In the genomic region with DNA sequence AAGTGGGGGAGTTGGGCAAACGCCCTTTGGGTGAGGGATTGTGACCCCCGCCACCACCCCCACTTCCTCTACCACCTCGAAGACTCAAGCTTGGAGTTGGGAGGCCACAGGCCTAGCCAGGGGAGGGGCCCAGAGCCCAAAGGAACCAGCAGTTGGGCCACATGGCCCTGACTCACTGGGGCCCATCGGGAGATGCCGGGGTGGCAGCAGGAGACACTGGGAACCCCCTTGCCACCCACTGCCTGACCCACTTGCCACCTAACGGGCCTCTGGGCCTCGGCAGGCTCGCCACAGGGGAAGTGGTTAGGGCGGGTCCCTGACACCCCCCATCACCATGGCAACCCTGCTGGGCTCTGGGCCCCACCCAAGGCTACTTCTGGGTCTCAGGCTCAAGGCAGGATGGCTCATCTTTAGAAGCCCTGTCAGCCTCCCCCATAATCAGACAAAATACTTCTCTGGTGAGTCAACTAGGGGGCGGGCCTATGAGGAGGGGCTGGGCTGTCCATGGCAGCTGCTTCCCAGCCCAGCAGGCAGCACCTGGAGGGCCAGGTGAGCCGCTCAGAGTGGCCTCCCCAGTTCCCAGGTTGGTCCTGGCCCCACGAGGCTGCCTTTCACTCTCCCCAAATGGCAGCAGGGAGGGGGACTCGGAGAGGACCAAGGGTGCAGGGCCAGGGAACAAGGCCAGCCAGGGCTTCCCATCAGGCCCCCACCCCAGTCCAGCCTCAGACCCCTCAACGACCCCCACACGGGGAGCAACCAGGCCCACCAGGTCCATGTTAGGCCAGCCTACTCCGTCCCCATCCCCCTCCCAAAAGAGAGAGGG, we compare ENCODE assay signal across 8 cellular contexts. TPM values are rescaled to one million over a fixed set of nuclear protein-coding genes. Genes with fewer than 3 reads are reported as not detected.
A peak's percentile ranks its signal among the peaks of the same experiment; 100 is the strongest.
DNase-seq lines count a peak whose midpoint lies in the region; ATAC-seq and TF ChIP-seq lines count a peak whose summit lies in the region.

No MANE protein-coding gene starts in this region.

- no peak overlapping the region for H2AFZ ChIP-seq in neural cell (ENCODE audit: low read depth, low read length)

- POLR2A ChIA-PET in CD8-positive, alpha-beta T cell (lab: Charles Lee) = interaction anchor here (0.8 to 3.0 kb wide), 7 partner anchors 11 to 29 kb away, joined by 3 to 13 read pairs (median 4); a partner anchor contains a TSS

- peaks cover 26% of the 10 kb centered on the region for H3K79me2 ChIP-seq in neural cell (replicated peaks; ENCODE audit: insufficient read depth, low read length)

- no peak for TF ChIP-seq CTCF in CD8-positive, alpha-beta T cell (IDR thresholded peaks at IDR 0.05)
- no peak for TF ChIP-seq CTCF in neural cell (IDR thresholded peaks at IDR 0.05; ENCODE audit: poor library complexity, severe bottlenecking)

- no peaks in the 10 kb centered on the region for H3K9me3 ChIP-seq in CD8-positive, alpha-beta T cell (ENCODE audit: low read length)
- H3K9me3 ChIP-seq in neural cell (ENCODE audit: low read length) (no peaks in the 10 kb centered on the region), stomach smooth muscle (ENCODE audit: control insufficient read depth in 2 of 2, low read length in 2 of 2) (no peaks in the 10 kb centered on the region)

- no peaks in the 10 kb centered on the region for H3K9me2 ChIP-seq in neural cell (ENCODE audit: insufficient read depth, low read length)

- H3K27ac ChIP-seq in CD8-positive, alpha-beta T cell (ENCODE audit: low read depth, low read length) = peak overlapping the region; percentile 95
- H3K27ac ChIP-seq in neural cell (ENCODE audit: low read length) (peak overlapping the region; percentile 85), stomach smooth muscle (ENCODE audit: low read length) (peak overlapping the region; percentile 99)

- no peaks in the 10 kb centered on the region for H4K20me1 ChIP-seq in neural cell (ENCODE audit: insufficient read depth)

- peak overlapping the region; percentile 89 for H3K27ac Mint-ChIP-seq in CD8-positive, alpha-beta T cell

- TF ChIP-seq RAD21 in neural cell (conservative IDR thresholded peaks at IDR 0.05) = no peak

- DNase-seq in CD8-positive, alpha-beta T cell = peak; percentile 75 to 93 (median 91)
- DNase-seq in H7 = peak; percentile 81
- DNase-seq in NOMO-1 treated with DMSO at 0.1 percent for 48 hours (lab: John Stamatoyannopoulos, UW; ENCODE audit: unreplicated experiment) = peak; percentile 87
- DNase-seq in activated CD8-positive, alpha-beta memory T cell treated with anti-CD3 and anti-CD28 coated beads, Interleukin-2, amount 50 U/mL, for 4 hours = peak; percentile 92
- peak; percentile 85 to 90 for DNase-seq in erythroblast (lab: John Stamatoyannopoulos, UW)

- peaks cover 41% of the 10 kb centered on the region for H3K4me1 ChIP-seq in CD8-positive, alpha-beta T cell (ENCODE audit: insufficient read depth, low read length)
- peaks cover 49% of the 10 kb centered on the region for H3K4me1 ChIP-seq in stomach smooth muscle (ENCODE audit: control insufficient read depth, insufficient read depth, low read length)

- H3K27me3 ChIP-seq in CD8-positive, alpha-beta T cell (ENCODE audit: insufficient read depth, low read length) = no peaks in the 10 kb centered on the region
- H3K27me3 ChIP-seq in H7 (ENCODE audit: control insufficient read depth, insufficient read depth, low read length) (peaks cover 3% of the 10 kb centered on the region; the same call in 1 of the 2 replicates), neural cell (ENCODE audit: insufficient read depth, low read depth, low read length) (no peaks in the 10 kb centered on the region), stomach smooth muscle (ENCODE audit: control insufficient read depth in 1 of 2, insufficient read depth in 2 of 2, low read length in 2 of 2) (peaks cover 0 to 5% of the 10 kb centered on the region in 2 donors)

- H3K9ac ChIP-seq in neural cell (ENCODE audit: low read length) (peak overlapping the region; percentile 89), stomach smooth muscle (ENCODE audit: low read length in 2 of 2) (peak overlapping the region; percentile 89 to 90)

- TF ChIP-seq POLR2A in erythroblast (IDR thresholded peaks at IDR 0.05; ENCODE audit: low read length) = peak; percentile 58

- ATAC-seq in CD8-positive, alpha-beta T cell = peak; percentile 54
- no peak for ATAC-seq in HG03521 (IDR thresholded peaks at IDR 0.05; ENCODE audit: unreplicated experiment)

- TF ChIP-seq EP300 in neural cell (conservative IDR thresholded peaks at IDR 0.05; ENCODE audit: poor library complexity, severe bottlenecking) = no peak

- H3K4me3 Mint-ChIP-seq in CD8-positive, alpha-beta T cell = peak overlapping the region; percentile 92

- H3K9me3 Mint-ChIP-seq in CD8-positive, alpha-beta T cell = no peaks in the 10 kb centered on the region

- peaks cover 18% of the 10 kb centered on the region for H3K4me1 Mint-ChIP-seq in CD8-positive, alpha-beta T cell (ENCODE audit: low read depth)

- CTCF ChIA-PET in CD8-positive, alpha-beta T cell (lab: Charles Lee) = interaction anchor here (0.6 to 1.0 kb wide), 3 partner anchors 51 to 289 kb away, joined by 3 read pairs; no protein-coding TSS in a partner anchor

- peaks cover 36% of the 10 kb centered on the region for H3K36me3 Mint-ChIP-seq in CD8-positive, alpha-beta T cell

- intact Hi-C loops in CD8-positive, alpha-beta T cell (cut with DNase I, micrococcal nuclease) = loop anchor here in 1 of 2 experiments (1.0 kb wide), 1 partner anchor 9 kb away; no protein-coding TSS in a partner anchor

- H3K4me3 ChIP-seq in CD8-positive, alpha-beta T cell (ENCODE audit: low read depth, low read length) = peak overlapping the region; percentile 81
- H3K4me3 ChIP-seq in H7 (ENCODE audit: insufficient read depth, low read depth, low read length) = peak overlapping the region; percentile 94
- H3K4me3 ChIP-seq in neural cell (ENCODE audit: low read length) = peak overlapping the region; percentile 84
- peak overlapping the region; percentile 62 to 69 for H3K4me3 ChIP-seq in stomach smooth muscle (ENCODE audit: low read length in 2 of 2)

- no peaks in the 10 kb centered on the region for H3K27me3 Mint-ChIP-seq in CD8-positive, alpha-beta T cell (ENCODE audit: low read depth)

- peaks cover 44% of the 10 kb centered on the region for H3K36me3 ChIP-seq in CD8-positive, alpha-beta T cell (ENCODE audit: insufficient read depth, low read length)
- peaks cover 28% of the 10 kb centered on the region for H3K36me3 ChIP-seq in H7 (replicated peaks; ENCODE audit: control insufficient read depth, insufficient read depth, low read length)
- no peaks in the 10 kb centered on the region for H3K36me3 ChIP-seq in neural cell (ENCODE audit: insufficient read depth, low read length)
- H3K36me3 ChIP-seq in stomach smooth muscle (ENCODE audit: control insufficient read depth in 2 of 2, insufficient read depth in 2 of 2, low read length in 2 of 2) = peaks cover 28 to 49% of the 10 kb centered on the region in 2 donors

- H3F3A ChIP-seq in neural cell (ENCODE audit: insufficient read depth, low read length, poor library complexity, severe bottlenecking) = no peaks in the 10 kb centered on the region

- no peak overlapping the region for H3K4me2 ChIP-seq in neural cell (ENCODE audit: low read length)

TF ChIP-seq in neural cell, 6 proteins besides CTCF, POLR2A, EP300 and RAD21:
- TF ChIP-seq, protein P1, sequence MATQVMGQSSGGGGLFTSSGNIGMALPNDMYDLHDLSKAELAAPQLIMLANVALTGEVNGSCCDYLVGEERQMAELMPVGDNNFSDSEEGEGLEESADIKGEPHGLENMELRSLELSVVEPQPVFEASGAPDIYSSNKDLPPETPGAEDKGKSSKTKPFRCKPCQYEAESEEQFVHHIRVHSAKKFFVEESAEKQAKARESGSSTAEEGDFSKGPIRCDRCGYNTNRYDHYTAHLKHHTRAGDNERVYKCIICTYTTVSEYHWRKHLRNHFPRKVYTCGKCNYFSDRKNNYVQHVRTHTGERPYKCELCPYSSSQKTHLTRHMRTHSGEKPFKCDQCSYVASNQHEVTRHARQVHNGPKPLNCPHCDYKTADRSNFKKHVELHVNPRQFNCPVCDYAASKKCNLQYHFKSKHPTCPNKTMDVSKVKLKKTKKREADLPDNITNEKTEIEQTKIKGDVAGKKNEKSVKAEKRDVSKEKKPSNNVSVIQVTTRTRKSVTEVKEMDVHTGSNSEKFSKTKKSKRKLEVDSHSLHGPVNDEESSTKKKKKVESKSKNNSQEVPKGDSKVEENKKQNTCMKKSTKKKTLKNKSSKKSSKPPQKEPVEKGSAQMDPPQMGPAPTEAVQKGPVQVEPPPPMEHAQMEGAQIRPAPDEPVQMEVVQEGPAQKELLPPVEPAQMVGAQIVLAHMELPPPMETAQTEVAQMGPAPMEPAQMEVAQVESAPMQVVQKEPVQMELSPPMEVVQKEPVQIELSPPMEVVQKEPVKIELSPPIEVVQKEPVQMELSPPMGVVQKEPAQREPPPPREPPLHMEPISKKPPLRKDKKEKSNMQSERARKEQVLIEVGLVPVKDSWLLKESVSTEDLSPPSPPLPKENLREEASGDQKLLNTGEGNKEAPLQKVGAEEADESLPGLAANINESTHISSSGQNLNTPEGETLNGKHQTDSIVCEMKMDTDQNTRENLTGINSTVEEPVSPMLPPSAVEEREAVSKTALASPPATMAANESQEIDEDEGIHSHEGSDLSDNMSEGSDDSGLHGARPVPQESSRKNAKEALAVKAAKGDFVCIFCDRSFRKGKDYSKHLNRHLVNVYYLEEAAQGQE (IDR thresholded peaks at IDR 0.05; ENCODE audit: borderline replicate concordance) = no peak
- no peak for TF ChIP-seq MXI1 (conservative IDR thresholded peaks at IDR 0.05; ENCODE audit: poor library complexity, severe bottlenecking)
- no peak for TF ChIP-seq SMC3 (conservative IDR thresholded peaks at IDR 0.05; ENCODE audit: poor library complexity)
- no peak for TF ChIP-seq POLR2AphosphoS5 (IDR thresholded peaks at IDR 0.05)

RNA-seq across cellular contexts. Expression of a gene that starts 5.6 kb away (rescaled TPM):
- 1,000 to 10,000 TPM; 1,274 to 1,333 TPM for total RNA-seq in CD8-positive, alpha-beta T cell
- 799 and 827 TPM in 2 replicates for total RNA-seq in H7 (2014; rRNA removed; shearing (Covaris generic))
- 84.9 and 118 TPM in 2 replicates for polyA plus RNA-seq in neural cell
- polyA minus RNA-seq in neural cell = 69.6 and 76.4 TPM in 2 replicates

RNA-seq across cellular contexts. Expression of a gene that starts 10.3 kb away (rescaled TPM):
- total RNA-seq in CD8-positive, alpha-beta T cell = 100 to 1,000 TPM; 176 TPM
- total RNA-seq in H7 (2014; rRNA removed; shearing (Covaris generic)) = 56.2 and 57.1 TPM in 2 replicates
- 67.9 and 86.3 TPM in 2 replicates for polyA plus RNA-seq in neural cell
- 28.0 and 34.3 TPM in 2 replicates for polyA minus RNA-seq in neural cell

RNA-seq across cellular contexts. Expression of a gene that starts 29.3 kb away (rescaled TPM):
- total RNA-seq in CD8-positive, alpha-beta T cell = 1,000 to 10,000 TPM; 6,105 to 6,263 TPM
- total RNA-seq in H7 (2014; rRNA removed; shearing (Covaris generic)) = 4,112 and 4,296 TPM in 2 replicates
- polyA plus RNA-seq in neural cell = 3,689 and 3,975 TPM in 2 replicates
- 1,156 and 1,432 TPM in 2 replicates for polyA minus RNA-seq in neural cell

RNA-seq across cellular contexts. Expression of a gene that starts 40.2 kb away (rescaled TPM):
- 10 to 100 TPM; 19.3 to 19.7 TPM for total RNA-seq in CD8-positive, alpha-beta T cell
- total RNA-seq in H7 (2014; rRNA removed; shearing (Covaris generic)) = 24.8 and 26.6 TPM in 2 replicates
- 8.3 and 9.2 TPM in 2 replicates for polyA plus RNA-seq in neural cell
- polyA minus RNA-seq in neural cell = 6.8 and 7.5 TPM in 2 replicates

RNA-seq across cellular contexts. Expression of a gene that starts 42.5 kb away (rescaled TPM):
- 10 to 100 TPM; 48.9 to 52.3 TPM for total RNA-seq in CD8-positive, alpha-beta T cell
- 38.6 and 71.3 TPM in 2 replicates for total RNA-seq in H7 (2014; rRNA removed; shearing (Covaris generic))
- polyA plus RNA-seq in neural cell = 51.2 and 60.5 TPM in 2 replicates
- 17.5 and 18.6 TPM in 2 replicates for polyA minus RNA-seq in neural cell
